Comparison of ENCODE assay signal across 8 cellular contexts in genomic region chr17:75031972-75032895, GRCh38. TPM values are rescaled to one million over a fixed set of nuclear protein-coding genes. Genes with fewer than 3 reads are reported as not detected.
A peak's percentile ranks its signal among the peaks of the same experiment; 100 is the strongest.
DNase-seq lines count a peak whose midpoint lies in the region; ATAC-seq and TF ChIP-seq lines count a peak whose summit lies in the region.

No MANE protein-coding gene starts in this region.

- H3K27ac Mint-ChIP-seq in T-helper 17 cell, result peak overlapping the region; percentile 95

- H3K9me3 ChIP-seq in T-helper 17 cell (ENCODE audit: control insufficient read depth, low read length, poor library complexity, severe bottlenecking), result no peaks in the 10 kb centered on the region

- H3K27ac ChIP-seq in brain microvascular endothelial cell, result no peak overlapping the region

- ATAC-seq in T-helper 17 cell (peak; percentile 42), HG02759 (IDR thresholded peaks at IDR 0.05; ENCODE audit: unreplicated experiment) (no peak), HG03565 (IDR thresholded peaks at IDR 0.05; ENCODE audit: unreplicated experiment) (no peak)

- H3K4me1 Mint-ChIP-seq in T-helper 17 cell, result peaks cover 41% of the 10 kb centered on the region

- in situ Hi-C loops in brain microvascular endothelial cell (cut with HindIII; ENCODE audit: low pct_ligation_motif_present, low sequenced_read_pairs), result no loop called here

- no peak for TF ChIP-seq CTCF in brain microvascular endothelial cell (IDR thresholded peaks at IDR 0.05; ENCODE audit: low read depth, low read length, missing control alignments)
- TF ChIP-seq CTCF in retinal pigment epithelial cell (conservative IDR thresholded peaks at IDR 0.05; ENCODE audit: low read depth, low read length), result no peak

- H3K27me3 ChIP-seq in brain microvascular endothelial cell (replicated peaks), result no peaks in the 10 kb centered on the region

- no peaks in the 10 kb centered on the region for H3K36me3 ChIP-seq in brain microvascular endothelial cell (replicated peaks)

- peak; percentile 91 for DNase-seq in GM03348 (ENCODE audit: low spot score)
- peak; percentile 42 for DNase-seq in NCI-H1436 treated with DMSO at 0.1 percent for 48 hours (lab: John Stamatoyannopoulos, UW)
- DNase-seq in T-helper 17 cell, result peak; percentile 26 to 34 (median 30)
- peak; percentile 71 for DNase-seq in brain microvascular endothelial cell
- peak; percentile 18 to 93 (median 75) for DNase-seq in hypothalamus (lab: John Stamatoyannopoulos, UW)
- peak; percentile 49 for DNase-seq in retinal pigment epithelial cell (ENCODE audit: low read depth)

- no peaks in the 10 kb centered on the region for H3K36me3 Mint-ChIP-seq in T-helper 17 cell (ENCODE audit: low read depth)

- no peaks in the 10 kb centered on the region for H3K27me3 Mint-ChIP-seq in T-helper 17 cell

- H3K4me3 Mint-ChIP-seq in T-helper 17 cell, result peak overlapping the region; percentile 89

- H3K4me3 ChIP-seq in brain microvascular endothelial cell (ENCODE audit: low read depth, low read length), result peak overlapping the region; percentile 95
- peak overlapping the region; percentile 83 for H3K4me3 ChIP-seq in retinal pigment epithelial cell (ENCODE audit: low read length)

RNA-seq across cellular contexts. Expression of gene ATP5PD, which starts 14.5 kb away (rescaled TPM):
- 100 to 1,000 TPM; 123 to 145 TPM for total RNA-seq in T-helper 17 cell

RNA-seq across cellular contexts. Expression of gene KCTD2, which starts 14.8 kb away (rescaled TPM):
- total RNA-seq in T-helper 17 cell, result 10 to 100 TPM; 20.4 to 27.7 TPM

RNA-seq across cellular contexts. Expression of gene MRPL58, which starts 19.8 kb away (rescaled TPM):
- total RNA-seq in T-helper 17 cell, result 10 to 100 TPM; 13.7 to 19.1 TPM

RNA-seq across cellular contexts. Expression of gene CDR2L, which starts 44.8 kb away (rescaled TPM):
- under 1 TPM in 1 of 2 donors, not detected in 1; 0.86 TPM for total RNA-seq in T-helper 17 cell

RNA-seq across cellular contexts. Expression of gene SLC16A5, which starts 55.5 kb away (rescaled TPM):
- total RNA-seq in T-helper 17 cell, result 10 to 100 TPM; 11.7 to 14.9 TPM

Comparison
In these comparisons a context has a peak if more than half of its experiments do, and no peak if none do; other contexts are left out.
1. DNase-seq: peak in every context shown above with its lines; median percentile 91 in GM03348; 75 in hypothalamus; 71 in brain microvascular endothelial cell; 49 in retinal pigment epithelial cell; 42 in NCI-H1436 treated with DMSO at 0.1 percent for 48 hours; 30 in T-helper 17 cell.